8 cellular contexts compared by ENCODE assay signal in genomic region chr1:153535664-153536585, GRCh38.
DNase-seq lines count a peak whose midpoint lies in the region; TF ChIP-seq lines count a peak whose summit lies in the region.

Gene S100A6 (minus strand): TSS chr1:153535991. CDS start chr1:153535339, 652 bp downstream.

- peak within 1 kb of the TSS; percentile 69 for H3K4me3 ChIP-seq in choroid plexus epithelial cell (ENCODE audit: low read depth, low read length)

- DNase-seq in NK-92 treated with Interleukin-12 subunit alpha and Interleukin-12 subunit beta, amount 100 ng/mL, for 24 hours (lab: John Stamatoyannopoulos, UW), result peak; percentile 92
- no peak for DNase-seq in NK-92 (lab: John Stamatoyannopoulos, UW; ENCODE audit: unreplicated experiment)
- peak; percentile 69 for DNase-seq in NCI-H2196 (lab: John Stamatoyannopoulos, UW; ENCODE audit: unreplicated experiment)
- DNase-seq in activated CD4-positive, alpha-beta T cell treated with anti-CD3 and anti-CD28 coated beads, Interleukin-2, amount 50 U/mL, for 1 hour, result peak; percentile 77
- DNase-seq in choroid plexus epithelial cell (ENCODE audit: low read depth), result peak; percentile 72
- peak; percentile 97 for DNase-seq in kidney tubule cell (ENCODE audit: low spot score)
- peak; percentile 90 for DNase-seq in stimulated activated CD4-positive, alpha-beta T cell treated with anti-CD3 and anti-CD28 coated beads, Interleukin-15, amount 100 ng/mL, for 24 hours
- DNase-seq in NCI-H1694 treated with DMSO at 0.1 percent for 48 hours (lab: John Stamatoyannopoulos, UW), result no peak

- TF ChIP-seq CTCF in choroid plexus epithelial cell (conservative IDR thresholded peaks at IDR 0.05; ENCODE audit: low read depth, low read length), result no peak

Comparison
In these comparisons a context has a peak if more than half of its experiments do, and no peak if none do; other contexts are left out.
1. DNase-seq: peak in NK-92 treated with Interleukin-12 subunit alpha and Interleukin-12 subunit beta, amount 100 ng/mL, for 24 hours (single experiment), NCI-H2196 (single experiment), activated CD4-positive, alpha-beta T cell treated with anti-CD3 and anti-CD28 coated beads, Interleukin-2, amount 50 U/mL, for 1 hour (single experiment), choroid plexus epithelial cell (single experiment), kidney tubule cell (single experiment) and stimulated activated CD4-positive, alpha-beta T cell treated with anti-CD3 and anti-CD28 coated beads, Interleukin-15, amount 100 ng/mL, for 24 hours (single experiment); none in NK-92 (single experiment) and NCI-H1694 treated with DMSO at 0.1 percent for 48 hours (single experiment).